In genomic region chr2:134479696-134480330, GRCh38 we compare ENCODE assay signal across 18 cellular contexts.
DNase-seq lines count a peak whose midpoint lies in the region; ATAC-seq, FAIRE-seq and TF ChIP-seq lines count a peak whose summit lies in the region.
"Had no signal": no experiment of that assay in that cellular context is flagged by ENCODE, and none has a peak within 500 bp of the region (broad histone marks: within the 10 kb centered on the region; RNA-seq: fewer than 3 reads in every experiment).

No MANE protein-coding gene starts in this region.

- TF ChIP-seq POLR2A in HepG2 (IDR thresholded peaks at IDR 0.05; ENCODE audit: insufficient read depth in 1 of 2, low read depth in 2 of 2, low read length in 2 of 2) (no peak), right lobe of liver (IDR thresholded peaks at IDR 0.05) (no peak)

- no TSS peak for BruUV-seq in HepG2 (replicated peaks; lab: Mats Ljungman, UMichigan)

- WGBS in HepG2 (ENCODE audit: low lambda C conversion rate) = 32% methylated on average over 4 of the region's 4 CpGs
- 67% methylated on average over 1 of the region's 4 CpGs for WGBS in right lobe of liver (ENCODE audit: insufficient coverage, low coverage, low lambda C conversion rate, missing lambda C conversion rate)

- H3K27ac ChIP-seq in HepG2 (ENCODE audit: extremely low read length, insufficient read depth, low read length) (no peak overlapping the region), right lobe of liver (no peak overlapping the region)
- H3K27ac ChIP-seq: BLaER1 treated with 17β-estradiol and CSF1 and Interleukin-3, amounts not matched to agents 10 nM and 100 nM had no signal

- in situ Hi-C loops in HepG2 (cut with HindIII; ENCODE audit: extremely low pct_ligation_motif_present, low pct_unique_long_range_greater_than_20kb) = no loop called here

- H3K9ac ChIP-seq in HepG2 (ENCODE audit: insufficient read depth, low read depth, low read length) = no peak overlapping the region
- H3K9ac ChIP-seq: BLaER1 treated with 17β-estradiol and CSF1 and Interleukin-3, amounts not matched to agents 10 nM and 100 nM had no signal

- H3K36me3 ChIP-seq in HepG2 (replicated peaks in 1 of 2; ENCODE audit: control insufficient read depth in 1 of 2, insufficient read depth in 2 of 2, low read length in 2 of 2) = no peaks in the 10 kb centered on the region
- H3K36me3 ChIP-seq in right lobe of liver = no peaks in the 10 kb centered on the region
- H3K36me3 ChIP-seq: BLaER1 treated with 17β-estradiol and CSF1 and Interleukin-3, amounts not matched to agents 10 nM and 100 nM had no signal

- no peaks in the 10 kb centered on the region for H3K79me2 ChIP-seq in HepG2 (ENCODE audit: insufficient read depth, low read length)

- ATAC-seq in HepG2 = no peak
- ATAC-seq in right lobe of liver = no peak
- ATAC-seq in GM19455 (IDR thresholded peaks at IDR 0.05; ENCODE audit: unreplicated experiment) = no peak
- ATAC-seq in GM19035 (IDR thresholded peaks at IDR 0.05; ENCODE audit: unreplicated experiment) = no peak
- ATAC-seq: CD8-positive, alpha-beta T cell; GM12878; GM23338; HCT116 had no signal

- H3K27me3 ChIP-seq in HepG2 (ENCODE audit: control insufficient read depth in 1 of 2, insufficient read depth in 2 of 2, low read length in 2 of 2) = peaks cover 4 to 23% of the 10 kb centered on the region in 2 experiments; a peak in 3 of 5 replicates
- H3K27me3 ChIP-seq in right lobe of liver = no peaks in the 10 kb centered on the region
- H3K27me3 ChIP-seq: BLaER1 treated with 17β-estradiol and CSF1 and Interleukin-3, amounts not matched to agents 10 nM and 100 nM had no signal

- H3K9me3 ChIP-seq in HepG2 (ENCODE audit: low read length) (no peaks in the 10 kb centered on the region), right lobe of liver (no peaks in the 10 kb centered on the region)
- H3K9me3 ChIP-seq: BLaER1 treated with 17β-estradiol and CSF1 and Interleukin-3, amounts not matched to agents 10 nM and 100 nM had no signal

- no peak for TF ChIP-seq RAD21 in HepG2 (CRISPR knock-in tag; IDR thresholded peaks at IDR 0.05)

- no peak for FAIRE-seq in HepG2 (lab: Jason Lieb, UNC)
- FAIRE-seq: GM12878, GM19239 had no signal

- DNase-seq in HepG2 (ENCODE audit: low spot score) (no peak), right lobe of liver (no peak), islet precursor cell (peak; percentile 54), osteocyte (ENCODE audit: extremely low spot score, unreplicated experiment) (peak; percentile 57), SHP77 (lab: John Stamatoyannopoulos, UW) (no peak)
- DNase-seq: Calu3, DMS53, DND-41, H7 had no signal

- CTCF ChIA-PET in HepG2 (lab: Yijun Ruan, JAX; ENCODE audit: low intra/inter-chr PET ratio, low total read pairs) = no interaction called here

- POLR2A ChIA-PET in HepG2 (lab: Yijun Ruan, JAX) = no interaction called here

- H4K20me1 ChIP-seq in HepG2 (ENCODE audit: insufficient read depth, low read length) = no peaks in the 10 kb centered on the region
- H4K20me1 ChIP-seq: BLaER1 treated with 17β-estradiol and CSF1 and Interleukin-3, amounts not matched to agents 10 nM and 100 nM had no signal

- H3K4me1 ChIP-seq in HepG2 (ENCODE audit: insufficient read depth, low read length) (no peaks in the 10 kb centered on the region), right lobe of liver (no peaks in the 10 kb centered on the region)
- H3K4me1 ChIP-seq: BLaER1 treated with 17β-estradiol and CSF1 and Interleukin-3, amounts not matched to agents 10 nM and 100 nM had no signal

- intact Hi-C loops in HepG2 (cut with micrococcal nuclease; ENCODE audit: unreplicated experiment) = no loop called here
- intact Hi-C loops in right lobe of liver (cut with DNase I) = no loop called here

- H3K9me3 Mint-ChIP-seq in osteocyte (ENCODE audit: unreplicated experiment) = no peaks in the 10 kb centered on the region
- H3K9me3 Mint-ChIP-seq: CD8-positive, alpha-beta T cell; GM23338 had no signal

- no peak overlapping the region for H2AFZ ChIP-seq in HepG2 (ENCODE audit: low read length)
- H2AFZ ChIP-seq: GM23338 had no signal

- H3K4me3 ChIP-seq in HepG2 (replicated peaks in 1 of 3; ENCODE audit: insufficient read depth in 1 of 3, low read depth in 2 of 3, low read length in 3 of 3) (no peak overlapping the region), right lobe of liver (no peak overlapping the region)
- H3K4me3 ChIP-seq: BLaER1 treated with 17β-estradiol and CSF1 and Interleukin-3, amounts not matched to agents 10 nM and 100 nM; GM12878; GM23338 had no signal

- no peaks in the 10 kb centered on the region for H3K4me1 Mint-ChIP-seq in osteocyte (ENCODE audit: unreplicated experiment)
- H3K4me1 Mint-ChIP-seq: B cell, GM23338 had no signal

- TF ChIP-seq EP300 in HepG2 (IDR thresholded peaks at IDR 0.05; ENCODE audit: low read depth in 2 of 2, low read length in 2 of 2) = no peak
- TF ChIP-seq EP300 in HepG2 (CRISPR knock-in tag; IDR thresholded peaks at IDR 0.05; ENCODE audit: borderline replicate concordance) = no peak

- H3K4me2 ChIP-seq in HepG2 (ENCODE audit: low read depth, low read length) = no peak overlapping the region
- H3K4me2 ChIP-seq: BLaER1 treated with 17β-estradiol and CSF1 and Interleukin-3, amounts not matched to agents 10 nM and 100 nM; GM23338 had no signal

- H3K4me3 Mint-ChIP-seq in osteocyte (ENCODE audit: unreplicated experiment) = no peak overlapping the region
- H3K4me3 Mint-ChIP-seq: B cell; CD8-positive, alpha-beta T cell; GM23338 had no signal

- H3K27me3 Mint-ChIP-seq in osteocyte (ENCODE audit: unreplicated experiment) = peaks cover 12% of the 10 kb centered on the region
- H3K27me3 Mint-ChIP-seq: B cell had no signal

- no peaks in the 10 kb centered on the region for H3K36me3 Mint-ChIP-seq in osteocyte (ENCODE audit: unreplicated experiment)
- H3K36me3 Mint-ChIP-seq: CD8-positive, alpha-beta T cell had no signal

- no peak overlapping the region for H3K27ac Mint-ChIP-seq in osteocyte (ENCODE audit: unreplicated experiment)
- H3K27ac Mint-ChIP-seq: B cell; CD8-positive, alpha-beta T cell; GM23338 had no signal

- no peak for TF ChIP-seq CTCF in HepG2 (CRISPR knock-in tag; IDR thresholded peaks at IDR 0.05)
- no peak for TF ChIP-seq CTCF in right lobe of liver (IDR thresholded peaks at IDR 0.05)
- no peak for TF ChIP-seq CTCF in osteocyte (IDR thresholded peaks at IDR 0.05)

TF ChIP-seq in HepG2, 621 proteins besides CTCF, POLR2A, EP300 and RAD21:
- 0 out of 2 replicates have a peak, but pooled peaks have one; percentile 17 for TF ChIP-seq ZMYM3 (CRISPR knock-in tag; IDR thresholded peaks at IDR 0.05)
- TF ChIP-seq GLMP (CRISPR knock-in tag; IDR thresholded peaks at IDR 0.05; ENCODE audit: borderline replicate concordance) = no peak

Comparison
In these comparisons a context has a peak if more than half of its experiments do, and no peak if none do; other contexts are left out.
1. DNase-seq: peak in islet precursor cell (single experiment) and osteocyte (single experiment); none in HepG2 (single experiment), right lobe of liver (0 of 3) and SHP77 (0 of 2).